ENCODE assay signal across 25 cellular contexts in the genomic region with DNA sequence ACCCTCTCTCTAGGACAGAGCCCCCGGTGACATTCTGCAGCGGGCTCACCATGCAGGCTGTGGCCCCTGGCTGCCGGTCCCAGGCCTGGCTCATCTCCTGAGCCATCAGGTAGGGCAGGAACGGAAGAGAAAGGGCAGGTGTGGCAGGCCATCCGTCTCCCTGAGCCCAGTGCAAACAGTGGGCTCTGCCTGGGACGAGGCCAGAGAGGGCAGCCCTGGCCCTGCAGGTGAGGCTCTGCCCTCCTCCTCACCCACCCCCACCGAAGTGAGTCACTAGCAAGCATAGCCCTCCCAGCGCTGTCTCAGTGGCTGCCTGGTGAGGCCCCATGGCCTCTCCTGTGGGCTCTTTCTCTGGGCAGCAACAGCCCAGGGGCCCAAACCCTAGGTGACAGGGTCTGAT. TPM values are rescaled to one million over a fixed set of nuclear protein-coding genes. Genes with fewer than 3 reads are reported as not detected.
DNase-seq lines count a peak whose midpoint lies in the region; ATAC-seq and TF ChIP-seq lines count a peak whose summit lies in the region.
"Had no signal": no experiment of that assay in that cellular context is flagged by ENCODE, and none has a peak within 500 bp of the region (broad histone marks: within the 10 kb centered on the region; RNA-seq: fewer than 3 reads in every experiment).

No MANE protein-coding gene starts in this region.

- intact Hi-C loops in PC-9 (cut with micrococcal nuclease; ENCODE audit: unreplicated experiment) = loop anchor here (10.0 kb wide), 1 partner anchor 175 kb away; a partner anchor contains a TSS
- intact Hi-C loops in left ventricle myocardium inferior (cut with micrococcal nuclease) = no loop called here

- H3K9me2 ChIP-seq in PC-9 (ENCODE audit: insufficient read depth) = no peaks in the 10 kb centered on the region
- H3K9me2 ChIP-seq in hepatocyte (replicated peaks; ENCODE audit: insufficient read depth) = no peaks in the 10 kb centered on the region

- H3K4me1 Mint-ChIP-seq in activated T-cell treated with anti-CD3 and anti-CD28 coated beads, Interleukin-2, amount 50 U/mL, for 72 hours (ENCODE audit: low read depth) = no peaks in the 10 kb centered on the region
- H3K4me1 Mint-ChIP-seq: nephron; stimulated activated naive CD8-positive, alpha-beta T cell treated with anti-CD3 and anti-CD28 coated beads, Interleukin-15, amount 100 ng/mL, for 72 hours had no signal

- H3K4me3 ChIP-seq in PC-9 (no peak overlapping the region), hepatocyte (no peak overlapping the region), left ventricle myocardium inferior (no peak overlapping the region)
- H3K4me3 ChIP-seq: gastrocnemius medialis, Peyer's patch had no signal

- DNase-seq in DMS153 (lab: John Stamatoyannopoulos, UW) = peak; percentile 42
- DNase-seq in DMS153 treated with DMSO at 0.1 percent for 48 hours (lab: John Stamatoyannopoulos, UW; ENCODE audit: unreplicated experiment) = no peak
- peak; percentile 64 for DNase-seq in HPDE6-E6E7 (ENCODE audit: extremely low spot score)
- peak; percentile 45 to 51 for DNase-seq in PC-9
- peak; percentile 71 for DNase-seq in hepatocyte (ENCODE audit: low spot score)
- no peak for DNase-seq in HuH-7 (ENCODE audit: low spot score)
- no peak for DNase-seq in left ventricle myocardium inferior
- no peak for DNase-seq in activated T-cell treated with anti-CD3 and anti-CD28 coated beads, Interleukin-2, amount 50 U/mL, for 72 hours
- DNase-seq: activated CD4-positive, alpha-beta T cell treated with anti-CD3 and anti-CD28 coated beads for 48 hours; activated CD8-positive, alpha-beta memory T cell treated with anti-CD3 and anti-CD28 coated beads, Interleukin-2, amount 50 U/mL, for 4 hours; amniotic stem cell; gastrocnemius medialis; NCI-H187 treated with DMSO at 0.1 percent for 48 hours; NCI-H524 treated with DMSO at 0.1 percent for 48 hours; Peyer's patch; stimulated activated naive CD8-positive, alpha-beta T cell treated with anti-CD3 and anti-CD28 coated beads, Interleukin-15, amount 100 ng/mL, for 72 hours; trophoblast cell had no signal

- no TSS peak for BruUV-seq in PC-9 (replicated peaks; lab: Mats Ljungman, UMichigan)

- H3K9me3 Mint-ChIP-seq in activated T-cell treated with anti-CD3 and anti-CD28 coated beads, Interleukin-2, amount 50 U/mL, for 72 hours = no peaks in the 10 kb centered on the region
- H3K9me3 Mint-ChIP-seq: nephron; stimulated activated naive CD8-positive, alpha-beta T cell treated with anti-CD3 and anti-CD28 coated beads, Interleukin-15, amount 100 ng/mL, for 72 hours had no signal

- H3K27ac ChIP-seq in PC-9 (no peak overlapping the region), hepatocyte (peak overlapping the region; percentile 43), left ventricle myocardium inferior (replicated peaks) (no peak overlapping the region)
- H3K27ac ChIP-seq: 22Rv1, epithelial cell of prostate, gastrocnemius medialis, Peyer's patch had no signal

- no peaks in the 10 kb centered on the region for H3K36me3 Mint-ChIP-seq in activated T-cell treated with anti-CD3 and anti-CD28 coated beads, Interleukin-2, amount 50 U/mL, for 72 hours (ENCODE audit: insufficient read depth in 2 of 2)

- 0 out of 2 replicates have a peak, but pooled peaks cover 4% of the 10 kb centered on the region for H3K36me3 ChIP-seq in PC-9 (ENCODE audit: low read depth)
- no peaks in the 10 kb centered on the region for H3K36me3 ChIP-seq in hepatocyte (replicated peaks; ENCODE audit: insufficient read depth, low read depth)
- H3K36me3 ChIP-seq in left ventricle myocardium inferior = peaks cover 9% of the 10 kb centered on the region
- H3K36me3 ChIP-seq: gastrocnemius medialis, Peyer's patch had no signal

- no peak overlapping the region for H3K27ac Mint-ChIP-seq in activated T-cell treated with anti-CD3 and anti-CD28 coated beads, Interleukin-2, amount 50 U/mL, for 72 hours
- H3K27ac Mint-ChIP-seq: nephron; stimulated activated naive CD8-positive, alpha-beta T cell treated with anti-CD3 and anti-CD28 coated beads, Interleukin-15, amount 100 ng/mL, for 72 hours had no signal

- H4K20me1 ChIP-seq in PC-9 (ENCODE audit: insufficient read depth) (no peaks in the 10 kb centered on the region), hepatocyte (ENCODE audit: insufficient read depth, poor library complexity, severe bottlenecking) (no peaks in the 10 kb centered on the region)

- POLR2A ChIA-PET in PC-9 (lab: Charles Lee; ENCODE audit: unreplicated experiment) = interaction anchor here (0.7 kb wide), 1 partner anchor 15 kb away, joined by 3 read pairs; no protein-coding TSS in a partner anchor

- CTCF ChIA-PET in PC-9 (lab: Charles Lee) = interaction anchor here (0.6 kb wide), 1 partner anchor 48 kb away, joined by 4 read pairs; no protein-coding TSS in a partner anchor

- no peak for TF ChIP-seq CTCF in PC-9 (conservative IDR thresholded peaks at IDR 0.05)
- no peak for TF ChIP-seq CTCF in hepatocyte (IDR thresholded peaks at IDR 0.05; ENCODE audit: poor library complexity)
- no peak for TF ChIP-seq CTCF in left ventricle myocardium inferior (IDR thresholded peaks at IDR 0.05; ENCODE audit: borderline replicate concordance)

- H3K27me3 ChIP-seq in PC-9 (ENCODE audit: insufficient read depth, low read depth) = no peaks in the 10 kb centered on the region
- no peaks in the 10 kb centered on the region for H3K27me3 ChIP-seq in hepatocyte
- peaks cover 66% of the 10 kb centered on the region for H3K27me3 ChIP-seq in left ventricle myocardium inferior (ENCODE audit: low read depth)
- H3K27me3 ChIP-seq: Peyer's patch had no signal

- WGBS in hepatocyte (ENCODE audit: low lambda C conversion rate, missing lambda C conversion rate) = 58% methylated on average over 7 of the region's 8 CpGs

- H3K4me1 ChIP-seq in PC-9 (replicated peaks; ENCODE audit: insufficient read depth) (peaks cover 10% of the 10 kb centered on the region), hepatocyte (ENCODE audit: insufficient read depth) (peaks cover 11% of the 10 kb centered on the region), left ventricle myocardium inferior (no peaks in the 10 kb centered on the region)
- H3K4me1 ChIP-seq: gastrocnemius medialis had no signal

- no peaks in the 10 kb centered on the region for H3K79me2 ChIP-seq in PC-9 (ENCODE audit: low read depth)
- no peaks in the 10 kb centered on the region for H3K79me2 ChIP-seq in hepatocyte

- H3K27me3 Mint-ChIP-seq in activated T-cell treated with anti-CD3 and anti-CD28 coated beads, Interleukin-2, amount 50 U/mL, for 72 hours (ENCODE audit: low read depth) = no peaks in the 10 kb centered on the region

- no peaks in the 10 kb centered on the region for H3F3A ChIP-seq in PC-9 (ENCODE audit: insufficient read depth, low read depth)

- ATAC-seq in activated T-cell treated with anti-CD3 and anti-CD28 coated beads, Interleukin-2, amount 50 U/mL, for 72 hours (replicated peaks in 1 of 2) = no peak
- ATAC-seq: gastrocnemius medialis; stimulated activated naive CD8-positive, alpha-beta T cell treated with anti-CD3 and anti-CD28 coated beads, Interleukin-15, amount 100 ng/mL, for 72 hours had no signal

- H2AFZ ChIP-seq in PC-9 = no peak overlapping the region
- H2AFZ ChIP-seq in hepatocyte = no peak overlapping the region

- H3K4me2 ChIP-seq in PC-9 (no peak overlapping the region; the same call in 1 of the 2 replicates), hepatocyte (no peak overlapping the region)

- no peak overlapping the region for H3K4me3 Mint-ChIP-seq in activated T-cell treated with anti-CD3 and anti-CD28 coated beads, Interleukin-2, amount 50 U/mL, for 72 hours
- H3K4me3 Mint-ChIP-seq: nephron; stimulated activated naive CD8-positive, alpha-beta T cell treated with anti-CD3 and anti-CD28 coated beads, Interleukin-15, amount 100 ng/mL, for 72 hours had no signal

- no peaks in the 10 kb centered on the region for H3K9me3 ChIP-seq in PC-9 (ENCODE audit: insufficient read depth, low read depth)
- no peaks in the 10 kb centered on the region for H3K9me3 ChIP-seq in hepatocyte (ENCODE audit: low read depth)
- H3K9me3 ChIP-seq in left ventricle myocardium inferior (replicated peaks) = no peaks in the 10 kb centered on the region
- H3K9me3 ChIP-seq: gastrocnemius medialis, Peyer's patch had no signal

RNA-seq across cellular contexts. Expression of a gene that starts 14.5 kb away (rescaled TPM):
- total RNA-seq in PC-9 (2021) = not detected in 2 replicates
- 0.43 and 0.60 TPM in 2 replicates for total RNA-seq in hepatocyte
- not detected in 2 replicates for polyA plus RNA-seq in hepatocyte
- total RNA-seq in left ventricle myocardium inferior = not detected
- total RNA-seq in activated T-cell treated with anti-CD3 and anti-CD28 coated beads, Interleukin-2, amount 50 U/mL, for 72 hours = not detected
- total RNA-seq: dermis microvascular lymphatic vessel endothelial cell, gastrocnemius medialis, M059J, mesenteric fat pad, posterior vena cava, skeletal muscle tissue had no signal

RNA-seq across cellular contexts. Expression of a gene that starts 22.4 kb away (rescaled TPM):
- total RNA-seq in PC-9 (2021) (32.1 and 49.7 TPM in 2 replicates), hepatocyte (13.2 and 15.3 TPM in 2 replicates), left ventricle myocardium inferior (7.2 TPM)
- polyA plus RNA-seq in hepatocyte = 43.4 and 55.5 TPM in 2 replicates
- 1 to 10 TPM; 7.3 to 7.4 TPM for total RNA-seq in activated T-cell treated with anti-CD3 and anti-CD28 coated beads, Interleukin-2, amount 50 U/mL, for 72 hours

RNA-seq across cellular contexts. Expression of a gene that starts 26.1 kb away (rescaled TPM):
- not detected in 2 replicates for total RNA-seq in PC-9 (2021)
- 0.16 and 1.1 TPM in 2 replicates for total RNA-seq in hepatocyte
- 0.19 TPM in 1 of 2 replicates, not detected in the other for polyA plus RNA-seq in hepatocyte
- not detected for total RNA-seq in left ventricle myocardium inferior
- not detected for total RNA-seq in activated T-cell treated with anti-CD3 and anti-CD28 coated beads, Interleukin-2, amount 50 U/mL, for 72 hours
- total RNA-seq: dermis microvascular lymphatic vessel endothelial cell, M059J, mesenteric fat pad, posterior vena cava, skeletal muscle tissue had no signal

RNA-seq across cellular contexts. Expression of a gene that starts 27.2 kb away (rescaled TPM):
- total RNA-seq in PC-9 (2021) (0.22 and 0.28 TPM in 2 replicates), hepatocyte (0.48 and 1.6 TPM in 2 replicates), left ventricle myocardium inferior (not detected)
- 0.46 and 0.65 TPM in 2 replicates for polyA plus RNA-seq in hepatocyte
- not detected for total RNA-seq in activated T-cell treated with anti-CD3 and anti-CD28 coated beads, Interleukin-2, amount 50 U/mL, for 72 hours
- total RNA-seq: dermis microvascular lymphatic vessel endothelial cell, gastrocnemius medialis, M059J, mesenteric fat pad, posterior vena cava had no signal

RNA-seq across cellular contexts. Expression of a gene that starts 37.2 kb away (rescaled TPM):
- 15.1 and 22.8 TPM in 2 replicates for total RNA-seq in PC-9 (2021)
- total RNA-seq in hepatocyte = 12.8 and 16.4 TPM in 2 replicates
- 14.6 and 17.0 TPM in 2 replicates for polyA plus RNA-seq in hepatocyte
- total RNA-seq in left ventricle myocardium inferior = 17.4 TPM
- under 1 TPM; 0.56 to 0.72 TPM for total RNA-seq in activated T-cell treated with anti-CD3 and anti-CD28 coated beads, Interleukin-2, amount 50 U/mL, for 72 hours

Comparison
In these comparisons a context has a peak if more than half of its experiments do, and no peak if none do; other contexts are left out.
1. DNase-seq: peak in DMS153 (single experiment), HPDE6-E6E7 (single experiment), PC-9 (2 of 2) and hepatocyte (single experiment); none in DMS153 treated with DMSO at 0.1 percent for 48 hours (single experiment), HuH-7 (single experiment), left ventricle myocardium inferior (single experiment) and activated T-cell treated with anti-CD3 and anti-CD28 coated beads, Interleukin-2, amount 50 U/mL, for 72 hours (0 of 2).